18 cellular contexts compared by ENCODE assay signal in the genomic region with DNA sequence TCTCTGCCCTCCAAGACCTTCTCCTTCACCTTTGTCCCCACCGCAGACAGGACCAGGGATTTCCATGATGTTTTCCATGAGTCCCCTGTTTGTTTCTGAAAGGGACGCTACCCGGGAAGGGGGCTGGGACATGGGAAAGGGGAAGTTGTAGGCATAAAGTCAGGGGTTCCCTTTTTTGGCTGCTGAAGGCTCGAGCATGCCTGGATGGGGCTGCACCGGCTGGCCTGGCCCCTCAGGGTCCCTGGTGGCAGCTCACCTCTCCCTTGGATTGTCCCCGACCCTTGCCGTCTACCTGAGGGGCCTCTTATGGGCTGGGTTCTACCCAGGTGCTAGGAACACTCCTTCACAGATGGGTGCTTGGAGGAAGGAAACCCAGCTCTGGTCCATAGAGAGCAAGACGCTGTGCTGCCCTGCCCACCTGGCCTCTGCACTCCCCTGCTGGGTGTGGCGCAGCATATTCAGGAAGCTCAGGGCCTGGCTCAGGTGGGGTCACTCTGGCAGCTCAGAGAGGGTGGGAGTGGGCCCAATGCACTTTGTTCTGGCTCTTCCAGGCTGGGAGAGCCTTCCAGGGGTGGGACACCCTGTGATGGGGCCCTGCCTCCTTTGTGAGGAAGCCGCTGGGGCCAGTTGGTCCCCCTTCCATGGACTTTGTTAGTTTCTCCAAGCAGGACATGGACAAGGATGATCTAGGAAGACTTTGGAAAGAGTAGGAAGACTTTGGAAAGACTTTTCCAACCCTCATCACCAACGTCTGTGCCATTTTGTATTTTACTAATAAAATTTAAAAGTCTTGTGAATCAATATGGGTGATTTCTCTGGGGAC. TPM values are rescaled to one million over a fixed set of nuclear protein-coding genes. Genes with fewer than 3 reads are reported as not detected.
DNase-seq lines count a peak whose midpoint lies in the region; ATAC-seq and TF ChIP-seq lines count a peak whose summit lies in the region.
"Had no signal": no experiment of that assay in that cellular context is flagged by ENCODE, and none has a peak within 500 bp of the region (broad histone marks: within the 10 kb centered on the region; RNA-seq: fewer than 3 reads in every experiment).

No MANE protein-coding gene starts in this region.

- no peaks in the 10 kb centered on the region for H3K36me3 Mint-ChIP-seq in CD14-positive monocyte
- no peaks in the 10 kb centered on the region for H3K36me3 Mint-ChIP-seq in naive B cell
- H3K36me3 Mint-ChIP-seq in activated CD4-positive, alpha-beta memory T cell treated with anti-CD3 and anti-CD28 coated beads, Interleukin-2, amount 10 ng/mL, durations not matched to agents 7 days and 5 days (ENCODE audit: low read depth): no peaks in the 10 kb centered on the region
- H3K36me3 Mint-ChIP-seq: stimulated activated effector memory CD8-positive, alpha-beta T cell treated with anti-CD3 and anti-CD28 coated beads, Interleukin-12 subunit alpha, Interleukin-12 subunit beta, amount 100 ng/mL, for 72 hours had no signal

- POLR2A ChIA-PET in activated CD4-positive, alpha-beta memory T cell treated with anti-CD3 and anti-CD28 coated beads, Interleukin-2, amount 10 ng/mL, durations not matched to agents 7 days and 5 days (lab: Charles Lee): no interaction called here

- H3K27ac ChIP-seq in colonic mucosa: peak overlapping the region; percentile 16
- H3K27ac ChIP-seq: epithelial cell of prostate had no signal

- H3K4me3 Mint-ChIP-seq in CD14-positive monocyte: peak overlapping the region; percentile 80 to 92
- H3K4me3 Mint-ChIP-seq in naive B cell: peak overlapping the region in 7 of 8 donors; percentile 35 to 81 (median 64)
- H3K4me3 Mint-ChIP-seq in activated CD4-positive, alpha-beta memory T cell treated with anti-CD3 and anti-CD28 coated beads, Interleukin-2, amount 10 ng/mL, durations not matched to agents 7 days and 5 days: no peak overlapping the region
- H3K4me3 Mint-ChIP-seq: stimulated activated effector memory CD8-positive, alpha-beta T cell treated with anti-CD3 and anti-CD28 coated beads, Interleukin-12 subunit alpha, Interleukin-12 subunit beta, amount 100 ng/mL, for 72 hours; T-helper 1 cell treated with Interleukin-12 subunit alpha and Interleukin-12 subunit beta and Interleukin-4 antibody, amounts not matched to agents 30 μg/mL and 1 μg/mL, for 36 hours had no signal

- no peaks in the 10 kb centered on the region for H3K36me3 ChIP-seq in colonic mucosa

- intact Hi-C loops in CD14-positive monocyte (cut with micrococcal nuclease) (no loop called here), colonic mucosa (cut with DNase I) (no loop called here), lower leg skin (cut with DNase I; ENCODE audit: low total_unique reads) (no loop called here)

- no peak overlapping the region for H3K4me3 ChIP-seq in colonic mucosa
- H3K4me3 ChIP-seq in lower leg skin (ENCODE audit: low read depth, poor library complexity, severe bottlenecking): no peak overlapping the region

- H3K9ac ChIP-seq in colonic mucosa (ENCODE audit: low read depth in 2 of 2, low read length in 2 of 2): no peak overlapping the region

- H3K27ac Mint-ChIP-seq in CD14-positive monocyte (peak overlapping the region; percentile 74 to 91 (median 82)), naive B cell (peak overlapping the region in 5 of 6 donors; percentile 31 to 86 (median 62))
- H3K27ac Mint-ChIP-seq in activated CD4-positive, alpha-beta memory T cell treated with anti-CD3 and anti-CD28 coated beads, Interleukin-2, amount 10 ng/mL, durations not matched to agents 7 days and 5 days: no peak overlapping the region
- H3K27ac Mint-ChIP-seq: stimulated activated effector memory CD8-positive, alpha-beta T cell treated with anti-CD3 and anti-CD28 coated beads, Interleukin-12 subunit alpha, Interleukin-12 subunit beta, amount 100 ng/mL, for 72 hours; T-helper 1 cell treated with Interleukin-12 subunit alpha and Interleukin-12 subunit beta and Interleukin-4 antibody, amounts not matched to agents 30 μg/mL and 1 μg/mL, for 36 hours had no signal

- TF ChIP-seq POLR2A in lower leg skin (IDR thresholded peaks at IDR 0.05): no peak

- peaks cover 34% of the 10 kb centered on the region for H3K4me1 Mint-ChIP-seq in CD14-positive monocyte
- peaks cover 42 to 61% (median 60%) of the 10 kb centered on the region in 3 donors for H3K4me1 Mint-ChIP-seq in naive B cell
- H3K4me1 Mint-ChIP-seq in activated CD4-positive, alpha-beta memory T cell treated with anti-CD3 and anti-CD28 coated beads, Interleukin-2, amount 10 ng/mL, durations not matched to agents 7 days and 5 days: peaks cover 6% of the 10 kb centered on the region

- DNase-seq in CD14-positive monocyte (ENCODE audit: low spot score): peak; percentile 54
- peak; percentile 58 for DNase-seq in NOMO-1 treated with DMSO at 0.1 percent for 48 hours (lab: John Stamatoyannopoulos, UW; ENCODE audit: unreplicated experiment)
- DNase-seq in colonic mucosa: peak; percentile 79
- peak; percentile 30 for DNase-seq in naive B cell
- DNase-seq in lower leg skin (ENCODE audit: low spot score in 2 of 2): no peak
- no peak for DNase-seq in activated CD4-positive, alpha-beta memory T cell treated with anti-CD3 and anti-CD28 coated beads, Interleukin-2, amount 10 ng/mL, durations not matched to agents 7 days and 5 days
- DNase-seq in GM19240 (ENCODE audit: insufficient read length, low spot score): no peak
- no peak for DNase-seq in glomerular visceral epithelial cell (ENCODE audit: extremely low spot score)
- DNase-seq: activated CD4-positive, alpha-beta T cell treated with anti-CD3 and anti-CD28 coated beads, Interleukin-2, amount 50 U/mL, for 4 hours; activated effector memory CD4-positive, alpha-beta T cell treated with anti-CD3 and anti-CD28 coated beads, Interleukin-2, amount 50 U/mL, for 16 hours; HCEC 1CT; NCI-H187 treated with DMSO at 0.1 percent for 48 hours; stimulated activated CD4-positive, alpha-beta T cell treated with anti-CD3 and anti-CD28 coated beads, Interleukin-2, amount 100 ng/mL, for 48 hours had no signal

- no peaks in the 10 kb centered on the region for H3K9me3 ChIP-seq in colonic mucosa

- peak; percentile 68 to 74 for ATAC-seq in naive B cell (ENCODE audit: low read depth in 2 of 2)
- ATAC-seq: stimulated activated effector memory CD8-positive, alpha-beta T cell treated with anti-CD3 and anti-CD28 coated beads, Interleukin-12 subunit alpha, Interleukin-12 subunit beta, amount 100 ng/mL, for 72 hours had no signal

- H3K9me3 Mint-ChIP-seq in CD14-positive monocyte (peaks cover 0 to 1% (median 0%) of the 10 kb centered on the region in 7 donors), naive B cell (no peaks in the 10 kb centered on the region)
- peaks cover 5% of the 10 kb centered on the region for H3K9me3 Mint-ChIP-seq in activated CD4-positive, alpha-beta memory T cell treated with anti-CD3 and anti-CD28 coated beads, Interleukin-2, amount 10 ng/mL, durations not matched to agents 7 days and 5 days
- H3K9me3 Mint-ChIP-seq: stimulated activated effector memory CD8-positive, alpha-beta T cell treated with anti-CD3 and anti-CD28 coated beads, Interleukin-12 subunit alpha, Interleukin-12 subunit beta, amount 100 ng/mL, for 72 hours; T-helper 1 cell treated with Interleukin-12 subunit alpha and Interleukin-12 subunit beta and Interleukin-4 antibody, amounts not matched to agents 30 μg/mL and 1 μg/mL, for 36 hours had no signal

- CTCF ChIA-PET in activated CD4-positive, alpha-beta memory T cell treated with anti-CD3 and anti-CD28 coated beads, Interleukin-2, amount 10 ng/mL, durations not matched to agents 7 days and 5 days (lab: Charles Lee): no interaction called here

- WGBS in lower leg skin, 2 donors: 46 to 52% methylated on average over 9 to 11 of the region's 11 CpGs

- TF ChIP-seq CTCF in CD14-positive monocyte (IDR thresholded peaks at IDR 0.05) (no peak), colonic mucosa (IDR thresholded peaks at IDR 0.05) (no peak), lower leg skin (IDR thresholded peaks at IDR 0.05) (no peak)

- peaks cover 11% of the 10 kb centered on the region for H3K4me1 ChIP-seq in colonic mucosa

- no peaks in the 10 kb centered on the region for H3K27me3 ChIP-seq in colonic mucosa

- H3K27me3 Mint-ChIP-seq in CD14-positive monocyte (ENCODE audit: low read depth in 3 of 3): peaks cover 8 to 18% (median 15%) of the 10 kb centered on the region in 3 donors
- peaks cover 7 to 11% (median 11%) of the 10 kb centered on the region in 3 donors for H3K27me3 Mint-ChIP-seq in naive B cell
- no peaks in the 10 kb centered on the region for H3K27me3 Mint-ChIP-seq in activated CD4-positive, alpha-beta memory T cell treated with anti-CD3 and anti-CD28 coated beads, Interleukin-2, amount 10 ng/mL, durations not matched to agents 7 days and 5 days

RNA-seq across cellular contexts. Expression of a gene that starts 12.2 kb away (rescaled TPM):
- polyA plus RNA-seq in CD14-positive monocyte (not detected), naive B cell (ENCODE audit: low read depth in 6 of 6) (not detected)
- total RNA-seq in colonic mucosa (1 to 10 TPM; 1.8 to 4.6 TPM), lower leg skin (10 to 100 TPM in 3 of 4 donors, 1 to 10 TPM in 1; 5.8 to 31.9 (median 18.3) TPM)
- total RNA-seq in activated CD4-positive, alpha-beta memory T cell treated with anti-CD3 and anti-CD28 coated beads, Interleukin-2, amount 10 ng/mL, durations not matched to agents 7 days and 5 days: not detected

RNA-seq across cellular contexts. Expression of a gene that starts 20.1 kb away (rescaled TPM):
- polyA plus RNA-seq in CD14-positive monocyte (not detected), naive B cell (ENCODE audit: low read depth in 6 of 6) (not detected)
- total RNA-seq in colonic mucosa (not detected), lower leg skin (1 to 10 TPM in 1 of 4 donors, not detected in 3; 1.1 TPM)
- total RNA-seq in activated CD4-positive, alpha-beta memory T cell treated with anti-CD3 and anti-CD28 coated beads, Interleukin-2, amount 10 ng/mL, durations not matched to agents 7 days and 5 days: not detected
- total RNA-seq: pulmonary artery endothelial cell had no signal
- polyA plus RNA-seq: BJ had no signal

RNA-seq across cellular contexts. Expression of a gene that starts 25.9 kb away (rescaled TPM):
- under 1 TPM; 0.15 to 0.18 TPM for polyA plus RNA-seq in CD14-positive monocyte
- 1 to 10 TPM in 1 of 2 donors, under 1 TPM in 1; 0.24 to 1.7 TPM for total RNA-seq in colonic mucosa
- not detected for polyA plus RNA-seq in naive B cell (ENCODE audit: low read depth in 6 of 6)
- total RNA-seq in lower leg skin: 10 to 100 TPM in 1 of 4 donors, 1 to 10 TPM in 2, under 1 TPM in 1; 0.99 to 10.1 (median 2.0) TPM
- under 1 TPM in 1 of 2 experiments, not detected in 1; 0.10 TPM for total RNA-seq in activated CD4-positive, alpha-beta memory T cell treated with anti-CD3 and anti-CD28 coated beads, Interleukin-2, amount 10 ng/mL, durations not matched to agents 7 days and 5 days
- total RNA-seq: pulmonary artery endothelial cell had no signal
- polyA plus RNA-seq: BJ had no signal

Comparison
In these comparisons a context has a peak if more than half of its experiments do, and no peak if none do; other contexts are left out.
1. DNase-seq: peak in CD14-positive monocyte (single experiment), NOMO-1 treated with DMSO at 0.1 percent for 48 hours (single experiment), colonic mucosa (single experiment) and naive B cell (single experiment); none in lower leg skin (0 of 2), activated CD4-positive, alpha-beta memory T cell treated with anti-CD3 and anti-CD28 coated beads, Interleukin-2, amount 10 ng/mL, durations not matched to agents 7 days and 5 days (single experiment), GM19240 (single experiment) and glomerular visceral epithelial cell (single experiment).